Comparison of ENCODE assay signal across 11 cellular contexts in the genomic region with DNA sequence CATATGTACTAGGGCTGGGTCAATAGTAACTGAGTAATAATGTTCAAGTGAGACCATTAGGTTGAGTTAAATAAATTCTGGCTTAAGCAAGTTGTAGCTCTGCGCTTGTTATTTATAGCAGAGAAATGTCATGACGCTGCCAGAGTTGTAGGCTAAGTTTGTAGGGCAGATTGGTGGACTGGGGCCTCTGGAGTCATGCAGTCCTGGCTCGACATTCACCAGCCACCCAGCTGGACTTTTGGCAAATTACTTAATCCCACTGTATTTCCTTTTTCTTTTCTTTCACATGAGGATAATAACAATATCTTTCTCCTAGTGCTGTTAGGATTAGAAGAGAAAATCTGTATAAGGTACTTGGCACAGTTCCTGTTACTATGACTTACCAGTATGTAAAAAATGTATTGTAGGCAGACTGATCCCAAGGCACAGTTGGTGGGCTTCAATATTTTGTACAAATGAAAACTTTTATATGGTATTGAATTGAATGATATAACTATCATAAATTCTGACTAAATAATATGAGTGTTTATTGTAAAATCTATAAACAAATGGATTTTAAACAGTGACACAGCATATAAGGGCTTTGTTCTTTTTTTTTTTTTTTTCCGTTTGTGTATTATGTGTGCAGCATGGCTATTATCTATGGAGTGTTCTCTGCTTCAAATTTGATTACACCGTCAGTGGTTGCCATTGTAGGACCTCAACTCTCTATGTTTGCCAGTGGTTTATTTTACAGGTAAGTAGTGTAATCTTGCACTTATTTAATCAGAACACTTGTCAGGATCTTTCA. TPM values are rescaled to one million over a fixed set of nuclear protein-coding genes. Genes with fewer than 3 reads are reported as not detected.
A peak's percentile ranks its signal among the peaks of the same experiment; 100 is the strongest.
DNase-seq lines count a peak whose midpoint lies in the region; ATAC-seq and TF ChIP-seq lines count a peak whose summit lies in the region.
"Had no signal": no experiment of that assay in that cellular context is flagged by ENCODE, and none has a peak within 500 bp of the region (broad histone marks: within the 10 kb centered on the region; RNA-seq: fewer than 3 reads in every experiment).

No MANE protein-coding gene starts in this region.

- POLR2A ChIA-PET in IMR-90 (lab: Charles Lee; ENCODE audit: unreplicated experiment): no interaction called here

- H3K9me3 ChIP-seq in IMR-90 (ENCODE audit: control insufficient read depth, insufficient read depth, low read length) (no peaks in the 10 kb centered on the region; the same call in 1 of the 2 replicates), SK-N-MC (ENCODE audit: low read depth, low read length) (no peaks in the 10 kb centered on the region), smooth muscle cell (replicated peaks; ENCODE audit: low read depth) (no peaks in the 10 kb centered on the region), MM.1S (replicated peaks; ENCODE audit: insufficient read depth, low read length) (no peaks in the 10 kb centered on the region), upper lobe of left lung (no peaks in the 10 kb centered on the region)

- H3K79me1 ChIP-seq in IMR-90 (ENCODE audit: low read depth in 1 of 2, low read length in 2 of 2): peaks cover 10 to 20% of the 10 kb centered on the region in 2 experiments

- TF ChIP-seq CTCF in IMR-90 (conservative IDR thresholded peaks at IDR 0.05; ENCODE audit: low read depth, low read length) (no peak), smooth muscle cell (IDR thresholded peaks at IDR 0.05; ENCODE audit: borderline replicate concordance, insufficient read depth, poor library complexity, severe bottlenecking) (no peak), MM.1S (IDR thresholded peaks at IDR 0.05; ENCODE audit: low read length) (no peak), upper lobe of left lung (IDR thresholded peaks at IDR 0.05) (no peak)

- CTCF ChIA-PET in IMR-90 (lab: Yijun Ruan, JAX): interaction anchor here (0.6 to 1.1 kb wide), 2 partner anchors 8 to 32 kb away, joined by 3 read pairs; no protein-coding TSS in a partner anchor

- H3F3A ChIP-seq in smooth muscle cell (ENCODE audit: low read depth) (peaks cover 11% of the 10 kb centered on the region), MM.1S (ENCODE audit: insufficient read depth, low read length) (peaks cover 12% of the 10 kb centered on the region)

- no peak overlapping the region for H4K91ac ChIP-seq in IMR-90 (ENCODE audit: insufficient read depth, low read depth, low read length)

- H3K36me3 ChIP-seq in IMR-90 (ENCODE audit: control insufficient read depth, insufficient read depth, low read length) (peaks cover 16% of the 10 kb centered on the region), SK-N-MC (ENCODE audit: insufficient read depth, low read length) (peaks cover 46% of the 10 kb centered on the region), smooth muscle cell (ENCODE audit: low read depth) (peaks cover 14% of the 10 kb centered on the region), MM.1S (replicated peaks; ENCODE audit: insufficient read depth, low read length) (peaks cover 8% of the 10 kb centered on the region), upper lobe of left lung (peaks cover 4 to 41% (median 30%) of the 10 kb centered on the region in 4 donors)

- H3K14ac ChIP-seq in IMR-90 (replicated peaks; ENCODE audit: low read depth, low read length): no peak overlapping the region

- H3K23ac ChIP-seq in IMR-90 (ENCODE audit: low read depth, low read length): no peak overlapping the region

- no peak for ATAC-seq in IMR-90 (ENCODE audit: low read depth)
- peak; percentile 5 for ATAC-seq in left ventricle myocardium superior
- no peak for ATAC-seq in GM18498 (IDR thresholded peaks at IDR 0.05; ENCODE audit: unreplicated experiment)
- ATAC-seq in upper lobe of left lung (ENCODE audit: low FRiP score in 2 of 2): no peak

- no TSS peak for BruUV-seq in IMR-90 (replicated peaks; lab: Mats Ljungman, UMichigan)

- H4K5ac ChIP-seq in IMR-90 (ENCODE audit: low read depth, low read length): no peak overlapping the region

- no peak overlapping the region for H2AFZ ChIP-seq in IMR-90 (replicated peaks; ENCODE audit: low read length, poor library complexity)
- no peak overlapping the region for H2AFZ ChIP-seq in smooth muscle cell (ENCODE audit: low read depth)
- H2AFZ ChIP-seq in MM.1S (ENCODE audit: low read length): no peak overlapping the region

- no peak overlapping the region for H3K4ac ChIP-seq in IMR-90 (ENCODE audit: low read depth, low read length)

- peaks cover 35% of the 10 kb centered on the region for H3K79me2 ChIP-seq in smooth muscle cell (ENCODE audit: low read depth)
- H3K79me2 ChIP-seq in MM.1S (ENCODE audit: low read length): peaks cover 35% of the 10 kb centered on the region

- DNase-seq in IMR-90 (peak; percentile 66), SK-N-MC (ENCODE audit: low read depth, low spot score) (no peak), left ventricle myocardium superior (peak; percentile 48), smooth muscle cell (lab: John Stamatoyannopoulos, UW; ENCODE audit: unreplicated experiment) (no peak), MM.1S (no peak), upper lobe of left lung (no peak)
- DNase-seq: activated CD4-positive, alpha-beta T cell treated with anti-CD3 and anti-CD28 coated beads for 48 hours; COR-L47; NCI-H187; T-helper 2 cell had no signal

- no peak overlapping the region for H3K18ac ChIP-seq in IMR-90 (ENCODE audit: low read depth, low read length)

- no peak for TF ChIP-seq EP300 in upper lobe of left lung (IDR thresholded peaks at IDR 0.05)

- no peak overlapping the region for H2AK5ac ChIP-seq in IMR-90 (ENCODE audit: low read depth, low read length)

- H4K8ac ChIP-seq in IMR-90 (ENCODE audit: low read depth in 2 of 2, low read length in 2 of 2): no peak overlapping the region

- in situ Hi-C loops in IMR-90 (cut with MboI; ENCODE audit: low sequenced_read_pairs): no loop called here

- intact Hi-C loops in IMR-90 (cut with micrococcal nuclease) (no loop called here), left ventricle myocardium superior (cut with micrococcal nuclease) (no loop called here)

- H2BK20ac ChIP-seq in IMR-90 (ENCODE audit: low read depth, low read length): no peak overlapping the region

- no peak for TF ChIP-seq RAD21 in IMR-90 (IDR thresholded peaks at IDR 0.05; ENCODE audit: low read length)

- H3K9ac ChIP-seq in IMR-90 (ENCODE audit: low read depth, low read length) (no peak overlapping the region), SK-N-MC (ENCODE audit: insufficient read length) (peak overlapping the region; percentile 12), smooth muscle cell (ENCODE audit: low read depth) (no peak overlapping the region), MM.1S (ENCODE audit: low read length) (no peak overlapping the region)

- H3K56ac ChIP-seq in IMR-90 (ENCODE audit: extremely low read depth, insufficient read depth, low read length): no peak overlapping the region

- peak overlapping the region; percentile 53 for H3K4me2 ChIP-seq in IMR-90 (ENCODE audit: low read depth, low read length)
- peak overlapping the region; percentile 66 for H3K4me2 ChIP-seq in smooth muscle cell
- no peak overlapping the region for H3K4me2 ChIP-seq in MM.1S (ENCODE audit: low read depth, low read length)

- no peaks in the 10 kb centered on the region for H3K27me3 ChIP-seq in IMR-90 (ENCODE audit: control insufficient read depth, insufficient read depth, low read length)
- no peaks in the 10 kb centered on the region for H3K27me3 ChIP-seq in smooth muscle cell (ENCODE audit: low read depth)
- no peaks in the 10 kb centered on the region for H3K27me3 ChIP-seq in MM.1S (replicated peaks; ENCODE audit: insufficient read depth, low read length)
- no peaks in the 10 kb centered on the region for H3K27me3 ChIP-seq in upper lobe of left lung

- H3K27ac ChIP-seq in IMR-90 (ENCODE audit: insufficient read depth, low read length) (peak overlapping the region; percentile 5; the same call in 1 of the 2 replicates), SK-N-MC (peak overlapping the region; percentile 80), smooth muscle cell (ENCODE audit: low read depth) (peak overlapping the region; percentile 7), MM.1S (ENCODE audit: low read length) (no peak overlapping the region), upper lobe of left lung (peak overlapping the region in 2 of 4 donors; percentile 2 to 36)

- H3K9me1 ChIP-seq in IMR-90 (ENCODE audit: insufficient read depth, low read length): peaks cover 4% of the 10 kb centered on the region; the same call in 1 of the 2 replicates

- H2BK120ac ChIP-seq in IMR-90 (ENCODE audit: low read depth, low read length): no peak overlapping the region

- dilution Hi-C loops in IMR-90 (cut with HindIII; ENCODE audit: low sequenced_read_pairs, unreplicated experiment): no loop called here

- peaks cover 8% of the 10 kb centered on the region for H4K20me1 ChIP-seq in IMR-90 (ENCODE audit: insufficient read depth, low read length)
- peaks cover 8% of the 10 kb centered on the region for H4K20me1 ChIP-seq in smooth muscle cell (ENCODE audit: low read depth)
- peaks cover 6% of the 10 kb centered on the region for H4K20me1 ChIP-seq in MM.1S (ENCODE audit: insufficient read depth, low read length)

- no peak overlapping the region for H2BK5ac ChIP-seq in IMR-90 (ENCODE audit: low read depth, low read length, poor library complexity, severe bottlenecking)

- H3K4me3 ChIP-seq in IMR-90 (ENCODE audit: insufficient read depth, low read depth, low read length): no peak overlapping the region
- peak overlapping the region; percentile 59 for H3K4me3 ChIP-seq in SK-N-MC
- H3K4me3 ChIP-seq in smooth muscle cell: peak overlapping the region; percentile 25
- no peak overlapping the region for H3K4me3 ChIP-seq in MM.1S (ENCODE audit: low read length)
- no peak overlapping the region for H3K4me3 ChIP-seq in upper lobe of left lung

- no peak overlapping the region for H2BK15ac ChIP-seq in IMR-90 (ENCODE audit: low read depth, low read length)

- H3K4me1 ChIP-seq in IMR-90 (ENCODE audit: control insufficient read depth, insufficient read depth, low read length): no peaks in the 10 kb centered on the region
- peaks cover 16% of the 10 kb centered on the region for H3K4me1 ChIP-seq in smooth muscle cell (ENCODE audit: low read depth)
- H3K4me1 ChIP-seq in MM.1S (ENCODE audit: low read length): peaks cover 11% of the 10 kb centered on the region
- peaks cover 14 to 25% (median 23%) of the 10 kb centered on the region in 4 donors for H3K4me1 ChIP-seq in upper lobe of left lung

- no peaks in the 10 kb centered on the region for H3K9me2 ChIP-seq in MM.1S (replicated peaks; ENCODE audit: insufficient read depth, low read length)

- TF ChIP-seq POLR2A in IMR-90 (IDR thresholded peaks at IDR 0.05; ENCODE audit: low read depth, low read length): no peak
- no peak for TF ChIP-seq POLR2A in upper lobe of left lung (IDR thresholded peaks at IDR 0.05)

- no CpG with 5 or more reads among the region's 5 CpGs for WGBS in IMR-90 (ENCODE audit: extremely low coverage in 2 of 2, insufficient read length in 1 of 2), 2 experiments
- 41% methylated on average over 5 of the region's 5 CpGs for WGBS in smooth muscle cell (ENCODE audit: low lambda C conversion rate)
- WGBS in upper lobe of left lung, 2 donors: 73 to 76% methylated on average over 5 of the region's 5 CpGs

- no peak overlapping the region for H2AK9ac ChIP-seq in IMR-90 (replicated peaks; ENCODE audit: low read depth, low read length, poor library complexity)

RNA-seq across cellular contexts. Expression of a gene that starts 2.6 kb away (rescaled TPM):
- total RNA-seq in IMR-90 (2012; rRNA removed) (16.1 and 16.4 TPM in 2 replicates), left ventricle myocardium superior (21.3 TPM), smooth muscle cell (56.6 and 58.6 TPM in 2 replicates), upper lobe of left lung (10 to 100 TPM; 23.9 to 49.2 (median 34.4) TPM)
- polyA plus RNA-seq in IMR-90 (2012; rRNA removed) (9.8 and 12.3 TPM in 2 replicates), smooth muscle cell (28.1 and 31.9 TPM in 2 replicates)
- polyA plus RNA-seq in IMR-90 (2012; cell fraction: cytosol; rRNA removed): 7.3 and 11.1 TPM in 2 replicates
- 10.6 and 14.3 TPM in 2 replicates for polyA plus RNA-seq in IMR-90 (2012; cell fraction: nucleus; rRNA removed; ENCODE audit: low replicate concordance)

RNA-seq across cellular contexts. Expression of a gene that starts 3.4 kb away (rescaled TPM):
- total RNA-seq in IMR-90 (2012; rRNA removed) (71.7 and 98.0 TPM in 2 replicates), left ventricle myocardium superior (78.0 TPM), smooth muscle cell (166 and 182 TPM in 2 replicates), upper lobe of left lung (100 to 1,000 TPM; 133 to 454 (median 211) TPM)
- polyA plus RNA-seq in IMR-90 (2012; rRNA removed) (296 and 441 TPM in 2 replicates), smooth muscle cell (109 and 110 TPM in 2 replicates)
- polyA plus RNA-seq in IMR-90 (2012; cell fraction: cytosol; rRNA removed): 200 and 504 TPM in 2 replicates
- polyA plus RNA-seq in IMR-90 (2012; cell fraction: nucleus; rRNA removed; ENCODE audit: low replicate concordance): 395 and 1,583 TPM in 2 replicates

RNA-seq across cellular contexts. Expression of a gene that starts 13.9 kb away (rescaled TPM):
- total RNA-seq in IMR-90 (2012; rRNA removed) (18.8 and 19.7 TPM in 2 replicates), left ventricle myocardium superior (21.0 TPM), smooth muscle cell (28.2 and 32.5 TPM in 2 replicates), upper lobe of left lung (10 to 100 TPM; 13.6 to 38.9 (median 28.3) TPM)
- polyA plus RNA-seq in IMR-90 (2012; rRNA removed) (32.1 and 36.5 TPM in 2 replicates), smooth muscle cell (46.2 and 47.1 TPM in 2 replicates)
- polyA plus RNA-seq in IMR-90 (2012; cell fraction: cytosol; rRNA removed): 21.1 and 22.1 TPM in 2 replicates
- polyA plus RNA-seq in IMR-90 (2012; cell fraction: nucleus; rRNA removed; ENCODE audit: low replicate concordance): 19.5 and 49.1 TPM in 2 replicates

RNA-seq across cellular contexts. Expression of a gene that starts 14.1 kb away (rescaled TPM):
- total RNA-seq in IMR-90 (2012; rRNA removed) (24.4 and 31.9 TPM in 2 replicates), left ventricle myocardium superior (68.6 TPM), smooth muscle cell (32.0 and 32.7 TPM in 2 replicates), upper lobe of left lung (10 to 100 TPM; 23.3 to 63.9 (median 31.0) TPM)
- polyA plus RNA-seq in IMR-90 (2012; rRNA removed) (30.9 and 33.7 TPM in 2 replicates), smooth muscle cell (52.3 and 54.7 TPM in 2 replicates)
- polyA plus RNA-seq in IMR-90 (2012; cell fraction: cytosol; rRNA removed): 23.6 and 45.5 TPM in 2 replicates
- 69.5 and 77.5 TPM in 2 replicates for polyA plus RNA-seq in IMR-90 (2012; cell fraction: nucleus; rRNA removed; ENCODE audit: low replicate concordance)

RNA-seq across cellular contexts. Expression of a gene that starts 29.8 kb away (rescaled TPM):
- total RNA-seq in IMR-90 (2012; rRNA removed) (169 and 231 TPM in 2 replicates), left ventricle myocardium superior (364 TPM), smooth muscle cell (131 and 134 TPM in 2 replicates), upper lobe of left lung (100 to 1,000 TPM in 1 of 6 donors, 10 to 100 TPM in 5; 21.0 to 147 (median 73.5) TPM)
- polyA plus RNA-seq in IMR-90 (2012; rRNA removed) (148 and 168 TPM in 2 replicates), smooth muscle cell (157 and 158 TPM in 2 replicates)
- 104 and 544 TPM in 2 replicates for polyA plus RNA-seq in IMR-90 (2012; cell fraction: cytosol; rRNA removed)
- polyA plus RNA-seq in IMR-90 (2012; cell fraction: nucleus; rRNA removed; ENCODE audit: low replicate concordance): 20.0 and 91.8 TPM in 2 replicates

Comparison
In these comparisons a context has a peak if more than half of its experiments do, and no peak if none do; other contexts are left out.
1. DNase-seq: peak in IMR-90 (single experiment) and left ventricle myocardium superior (single experiment); none in SK-N-MC (single experiment), smooth muscle cell (single experiment), MM.1S (single experiment) and upper lobe of left lung (0 of 2).
2. H3K4me3 ChIP-seq: peak in SK-N-MC (single experiment) and smooth muscle cell (single experiment); none in IMR-90 (single experiment), MM.1S (single experiment) and upper lobe of left lung (0 of 4).